In genomic region chr12:41225179-41225578, GRCh38 we compare ENCODE assay signal across 11 cellular contexts. TPM values are rescaled to one million over a fixed set of nuclear protein-coding genes. Genes with fewer than 3 reads are reported as not detected.
"Had no signal": no experiment of that assay in that cellular context is flagged by ENCODE, and none has a peak within 500 bp of the region (broad histone marks: within the 10 kb centered on the region; RNA-seq: fewer than 3 reads in every experiment).

No MANE protein-coding gene starts in this region.

- H2AFZ ChIP-seq: GM23248 had no signal

- FAIRE-seq: K562 had no signal

- ATAC-seq: HCT116, K562 had no signal

- H3K9ac ChIP-seq: GM23248 had no signal

- DNase-seq: GM23248, GOT3, H7, IMR-90, KG1 had no signal

- H3K9me3 ChIP-seq: HAP-1 had no signal

- H3K36me3 ChIP-seq: HAP-1 had no signal

- H3K4me3 ChIP-seq: GM23248, HAP-1, K562 had no signal

- H3K27ac ChIP-seq: GM23248, HL-60 had no signal

RNA-seq across cellular contexts. Expression of gene PDZRN4, which starts 37.1 kb away (rescaled TPM):
- total RNA-seq: GM23248, H4, HT1080, IMR-90, K562 had no signal
- polyA plus RNA-seq: GM23248, IMR-90, K562 had no signal
